14 cellular contexts compared by ENCODE assay signal in the genomic region with DNA sequence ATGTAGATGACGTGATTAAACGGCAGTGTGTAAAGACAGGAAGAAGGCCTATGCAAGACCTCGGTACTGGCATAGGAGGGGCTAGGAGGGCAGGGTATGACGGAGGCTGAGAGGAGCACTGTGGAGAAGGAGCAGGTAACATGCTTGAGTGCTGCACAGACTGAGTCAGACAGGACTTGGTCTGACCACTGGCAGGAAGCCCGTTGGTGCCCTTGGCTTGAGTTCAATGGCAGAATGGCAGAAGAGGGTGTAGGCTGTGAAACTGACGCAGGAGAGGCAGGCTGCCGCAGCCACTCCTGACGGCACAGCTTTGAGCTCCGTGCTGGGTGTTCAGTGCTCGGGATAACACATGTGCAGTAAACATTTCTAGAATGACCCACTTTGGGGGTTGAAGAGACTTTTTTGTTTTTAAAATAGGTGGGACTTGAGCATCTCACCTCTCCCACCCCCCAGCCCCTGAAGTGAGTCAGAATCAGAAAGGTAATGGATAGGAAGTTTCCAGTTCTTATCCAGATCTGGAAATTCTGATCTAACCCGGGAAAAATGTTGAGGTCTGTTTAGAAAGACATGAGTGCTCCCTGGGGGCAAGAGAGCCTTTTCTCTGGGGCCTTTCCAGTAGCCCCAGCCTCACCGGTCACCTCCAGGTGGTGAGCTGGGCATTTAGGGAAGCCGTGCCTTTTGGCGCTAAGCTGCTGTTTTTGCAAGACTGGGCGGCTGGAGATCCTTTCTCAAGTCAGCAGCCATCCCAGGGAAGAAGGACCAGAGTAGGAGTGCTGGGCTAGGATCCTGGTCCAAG.
A peak's percentile ranks its signal among the peaks of the same experiment; 100 is the strongest.
DNase-seq lines count a peak whose midpoint lies in the region; ATAC-seq, FAIRE-seq and TF ChIP-seq lines count a peak whose summit lies in the region.
"Had no signal": no experiment of that assay in that cellular context is flagged by ENCODE, and none has a peak within 500 bp of the region (broad histone marks: within the 10 kb centered on the region; RNA-seq: fewer than 3 reads in every experiment).

No MANE protein-coding gene starts in this region.

- no peak overlapping the region for H3K4me3 Mint-ChIP-seq in T-helper 17 cell
- H3K4me3 Mint-ChIP-seq: activated naive CD8-positive, alpha-beta T cell treated with anti-CD3 and anti-CD28 coated beads, Interleukin-2, amount 50 U/mL, for 24 hours had no signal

- H3K4me3 ChIP-seq in spleen: no peak overlapping the region

- peaks cover 0 to 43% (median 20%) of the 10 kb centered on the region in 6 donors for H3K4me1 ChIP-seq in spleen

- H3K36me3 ChIP-seq in spleen: no peaks in the 10 kb centered on the region

- H3K27ac ChIP-seq in spleen: no peak overlapping the region

- H3K27me3 Mint-ChIP-seq in T-helper 17 cell: no peaks in the 10 kb centered on the region

- FAIRE-seq in HTR-8/SVneo (lab: Jason Lieb, UNC): peak; percentile 80
- FAIRE-seq: GM19239 had no signal

- no peak for TF ChIP-seq POLR2A in spleen (IDR thresholded peaks at IDR 0.05)

- no peak for TF ChIP-seq CTCF in spleen (IDR thresholded peaks at IDR 0.05 in 8 of 11, conservative IDR thresholded peaks at IDR 0.05 in 3 of 11)

- ATAC-seq in T-helper 17 cell (peak; percentile 34), GM19452 (IDR thresholded peaks at IDR 0.05; ENCODE audit: unreplicated experiment) (no peak)
- ATAC-seq: activated naive CD8-positive, alpha-beta T cell treated with anti-CD3 and anti-CD28 coated beads, Interleukin-2, amount 50 U/mL, for 24 hours had no signal

- DNase-seq in HTR-8/SVneo (ENCODE audit: insufficient read length, low spot score): no peak
- DNase-seq in T-helper 17 cell: no peak
- DNase-seq in islet precursor cell: peak; percentile 68
- peak; percentile 83 for DNase-seq in spleen
- DNase-seq in NOMO-1 treated with dmso at 0.1 percent for 144 hours (lab: John Stamatoyannopoulos, UW; ENCODE audit: unreplicated experiment): no peak
- no peak for DNase-seq in activated effector memory CD4-positive, alpha-beta T cell treated with Interleukin-2 at 50 U/mL for 16 hours
- DNase-seq in occipital lobe (lab: John Stamatoyannopoulos, UW): no peak
- DNase-seq: activated CD8-positive, alpha-beta memory T cell treated with anti-CD3 and anti-CD28 coated beads for 24 hours; activated naive CD8-positive, alpha-beta T cell treated with anti-CD3 and anti-CD28 coated beads, Interleukin-2, amount 50 U/mL, for 24 hours; MV-4-11; stimulated activated CD4-positive, alpha-beta T cell treated with anti-CD3 and anti-CD28 coated beads, Interleukin-15, amount 100 ng/mL, for 24 hours; T-helper 1 cell had no signal

- peaks cover 0 to 28% (median 0%) of the 10 kb centered on the region in 7 donors for H3K27me3 ChIP-seq in spleen (replicated peaks in 1 of 7)

- 60 to 76% (median 65%) methylated on average over 15 of the region's 15 CpGs for WGBS in spleen, 5 donors

- no peak overlapping the region for H3K27ac Mint-ChIP-seq in T-helper 17 cell
- H3K27ac Mint-ChIP-seq: activated naive CD8-positive, alpha-beta T cell treated with anti-CD3 and anti-CD28 coated beads, Interleukin-2, amount 50 U/mL, for 24 hours had no signal

- H3K36me3 Mint-ChIP-seq in T-helper 17 cell (ENCODE audit: low read depth): peaks cover 2% of the 10 kb centered on the region

- no peaks in the 10 kb centered on the region for H3K9me3 ChIP-seq in T-helper 17 cell (ENCODE audit: control insufficient read depth, low read length, poor library complexity, severe bottlenecking)
- H3K9me3 ChIP-seq in spleen: no peaks in the 10 kb centered on the region

- peaks cover 27% of the 10 kb centered on the region for H3K4me1 Mint-ChIP-seq in T-helper 17 cell

- intact Hi-C loops in spleen (cut with DNase I; ENCODE audit: low total_unique reads): loop anchor here (5.0 kb wide), 1 partner anchor 908 kb away; no protein-coding TSS in a partner anchor

Comparison
In these comparisons a context has a peak if more than half of its experiments do, and no peak if none do; other contexts are left out.
1. DNase-seq: peak in islet precursor cell (single experiment) and spleen (single experiment); none in HTR-8/SVneo (single experiment), T-helper 17 cell (0 of 3), NOMO-1 treated with dmso at 0.1 percent for 144 hours (single experiment), activated effector memory CD4-positive, alpha-beta T cell treated with Interleukin-2 at 50 U/mL for 16 hours (single experiment) and occipital lobe (single experiment).